ENCODE assay signal across 8 cellular contexts in genomic region chr9:95316794-95317118, GRCh38. TPM values are rescaled to one million over a fixed set of nuclear protein-coding genes. Genes with fewer than 3 reads are reported as not detected.
DNase-seq lines count a peak whose midpoint lies in the region; ATAC-seq and TF ChIP-seq lines count a peak whose summit lies in the region.

No MANE protein-coding gene starts in this region.

- TF ChIP-seq POLR2A in upper lobe of left lung (IDR thresholded peaks at IDR 0.05) = no peak

- 1% methylated on average over 21 to 22 of the region's 22 CpGs for WGBS in upper lobe of left lung, 2 donors

- peaks cover 5% of the 10 kb centered on the region for H3K27me3 ChIP-seq in effector memory CD4-positive, alpha-beta T cell (replicated peaks; ENCODE audit: control insufficient read depth, insufficient read depth, low read length, poor library complexity, severe bottlenecking)
- no peaks in the 10 kb centered on the region for H3K27me3 ChIP-seq in upper lobe of left lung

- H3K4me3 ChIP-seq in GM12875 (ENCODE audit: low read depth, low read length) (peak overlapping the region; percentile 97), upper lobe of left lung (peak overlapping the region; percentile 88 to 99 (median 91))
- H3K4me3 ChIP-seq in effector memory CD4-positive, alpha-beta T cell (ENCODE audit: insufficient read depth, low read depth, low read length, poor library complexity, severe bottlenecking) = peak overlapping the region; percentile 96

- TF ChIP-seq EP300 in upper lobe of left lung (IDR thresholded peaks at IDR 0.05) = no peak

- H3K36me3 ChIP-seq in effector memory CD4-positive, alpha-beta T cell (ENCODE audit: control insufficient read depth, insufficient read depth, low read length) = no peaks in the 10 kb centered on the region
- no peaks in the 10 kb centered on the region for H3K36me3 ChIP-seq in upper lobe of left lung

- peak; percentile 82 for DNase-seq in AG20443 (ENCODE audit: low spot score)
- DNase-seq in NCI-H1048 (lab: John Stamatoyannopoulos, UW) = peak; percentile 28
- DNase-seq in SW 1271 (lab: John Stamatoyannopoulos, UW) = peak; percentile 69 to 87
- peak in 1 of 3 donors; percentile 36 for DNase-seq in effector memory CD4-positive, alpha-beta T cell
- DNase-seq in medulla oblongata (ENCODE audit: extremely low spot score) = peak; percentile 14
- peak; percentile 84 to 91 for DNase-seq in upper lobe of left lung

- H3K9me3 ChIP-seq in effector memory CD4-positive, alpha-beta T cell (ENCODE audit: control insufficient read depth, low read length) = no peaks in the 10 kb centered on the region
- no peaks in the 10 kb centered on the region for H3K9me3 ChIP-seq in upper lobe of left lung

- H3K4me1 ChIP-seq in effector memory CD4-positive, alpha-beta T cell (ENCODE audit: control insufficient read depth, insufficient read depth, low read length, poor library complexity, severe bottlenecking) = no peaks in the 10 kb centered on the region
- H3K4me1 ChIP-seq in upper lobe of left lung = peaks cover 6 to 33% (median 11%) of the 10 kb centered on the region in 4 donors

- TF ChIP-seq CTCF in GM12875 (IDR thresholded peaks at IDR 0.05; ENCODE audit: borderline replicate concordance, insufficient read depth, low read depth, low read length) (no peak), upper lobe of left lung (IDR thresholded peaks at IDR 0.05) (no peak)

- peak overlapping the region; percentile 65 for H3K27ac ChIP-seq in effector memory CD4-positive, alpha-beta T cell (ENCODE audit: insufficient read depth, low read length, poor library complexity, severe bottlenecking)
- peak overlapping the region; percentile 88 to 99 (median 96) for H3K27ac ChIP-seq in upper lobe of left lung

- ATAC-seq in HG02759 (IDR thresholded peaks at IDR 0.05; ENCODE audit: unreplicated experiment) = peak; percentile 53
- ATAC-seq in upper lobe of left lung (ENCODE audit: low FRiP score in 2 of 2) = peak; percentile 79 to 80

RNA-seq across cellular contexts. Expression of gene FANCC, which starts 0.8 kb away (rescaled TPM):
- 10 to 100 TPM in 3 of 6 donors, 1 to 10 TPM in 3; 6.7 to 27.2 (median 10.8) TPM for total RNA-seq in upper lobe of left lung
